Comparison of ENCODE assay signal across 8 cellular contexts in genomic region chr22:41382098-41382578, GRCh38. TPM values are rescaled to one million over a fixed set of nuclear protein-coding genes. Genes with fewer than 3 reads are reported as not detected.
A peak's percentile ranks its signal among the peaks of the same experiment; 100 is the strongest.
DNase-seq lines count a peak whose midpoint lies in the region; ATAC-seq and TF ChIP-seq lines count a peak whose summit lies in the region.

No MANE protein-coding gene starts in this region.

- TF ChIP-seq CTCF in Calu3 (IDR thresholded peaks at IDR 0.05; ENCODE audit: unreplicated experiment), result no peak
- no peak for TF ChIP-seq CTCF in left lung (IDR thresholded peaks at IDR 0.05)

- peaks cover 8% of the 10 kb centered on the region for H3K4me1 Mint-ChIP-seq in Calu3 (ENCODE audit: low read depth, unreplicated experiment)

- BruUV-seq in Calu3 (replicated peaks; lab: Mats Ljungman, UMichigan), result no TSS peak

- H3K9me3 Mint-ChIP-seq in Calu3 (ENCODE audit: low read depth, unreplicated experiment), result no peaks in the 10 kb centered on the region

- H3K27me3 Mint-ChIP-seq in Calu3 (ENCODE audit: unreplicated experiment), result peaks cover 8% of the 10 kb centered on the region

- H3K9me3 ChIP-seq in left lung, result no peaks in the 10 kb centered on the region

- CTCF ChIA-PET in Calu3 (lab: Charles Lee), result interaction anchor here (0.6 to 2.6 kb wide), 8 partner anchors 15 to 731 kb away, joined by 3 to 13 read pairs (median 4); partner anchors contain the start of genes PMM1 and TOB2

- no peaks in the 10 kb centered on the region for H3K27me3 ChIP-seq in left lung

- H3K27ac ChIP-seq in cingulate gyrus (ENCODE audit: low read depth, low read length), result peak overlapping the region; percentile 97
- H3K27ac ChIP-seq in left lung, result peak overlapping the region; percentile 92 to 97

- H3K36me3 ChIP-seq in left lung, result no peaks in the 10 kb centered on the region

- DNase-seq in Calu3, result peak; percentile 41
- peak; percentile 81 for DNase-seq in HuH-7 (ENCODE audit: low spot score)
- peak; percentile 57 to 68 for DNase-seq in activated CD4-positive, alpha-beta T cell treated with anti-CD3 and anti-CD28 coated beads for 4 hours
- DNase-seq in left lung, result peak; percentile 72 to 88
- peak; percentile 45 to 49 for DNase-seq in stimulated activated CD4-positive, alpha-beta T cell treated with anti-CD3 and anti-CD28 coated beads, Interleukin-2, amount 100 ng/mL, for 48 hours
- DNase-seq in NCI-H2107 (lab: John Stamatoyannopoulos, UW), result no peak

- H3K27ac Mint-ChIP-seq in Calu3 (ENCODE audit: unreplicated experiment), result peak overlapping the region; percentile 93

- H3K4me3 Mint-ChIP-seq in Calu3 (ENCODE audit: low read depth, unreplicated experiment), result peak overlapping the region; percentile 89

- H3K4me1 ChIP-seq in left lung, result peaks cover 0 to 24% of the 10 kb centered on the region in 2 donors

- peaks cover 26% of the 10 kb centered on the region for H3K36me3 Mint-ChIP-seq in Calu3 (ENCODE audit: insufficient read depth, unreplicated experiment)

- intact Hi-C loops in Calu3 (cut with micrococcal nuclease; ENCODE audit: unreplicated experiment), result no loop called here
- intact Hi-C loops in left lung (cut with DNase I), result no loop called here

- peak overlapping the region; percentile 80 to 81 for H3K4me3 ChIP-seq in left lung

- peak; percentile 29 for ATAC-seq in GM21381 (IDR thresholded peaks at IDR 0.05; ENCODE audit: unreplicated experiment)
- ATAC-seq in left lung, result peak; percentile 57

RNA-seq across cellular contexts. Expression of gene TEF, which starts 0.4 kb away (rescaled TPM):
- 4.6 and 6.3 TPM in 2 replicates for total RNA-seq in Calu3 (2022)
- total RNA-seq in left lung, result 10 to 100 TPM; 10.2 to 17.3 TPM
